24 cellular contexts compared by ENCODE assay signal in the genomic region with DNA sequence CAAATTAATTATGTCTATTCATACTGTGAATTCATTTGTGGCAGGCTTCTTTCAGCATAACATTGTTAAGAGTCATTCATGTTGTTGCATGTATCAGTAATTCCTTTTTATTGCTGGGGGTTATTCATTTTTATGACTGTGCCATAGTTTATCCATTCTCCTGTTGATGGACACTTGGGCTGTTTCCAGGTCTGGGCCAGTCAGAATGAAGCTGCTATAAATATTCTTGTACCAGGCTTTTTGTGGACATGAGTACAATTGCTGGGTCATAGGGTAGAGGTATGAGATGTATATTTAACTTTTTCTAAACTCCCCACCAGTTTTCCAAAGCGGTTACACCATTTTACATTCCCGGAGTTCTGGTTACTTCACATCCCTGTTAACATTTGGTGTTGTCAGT. TPM values are rescaled to one million over a fixed set of nuclear protein-coding genes. Genes with fewer than 3 reads are reported as not detected.
"Had no signal": no experiment of that assay in that cellular context is flagged by ENCODE, and none has a peak within 500 bp of the region (broad histone marks: within the 10 kb centered on the region; RNA-seq: fewer than 3 reads in every experiment).

No MANE protein-coding gene starts in this region.

- H3K9me3 Mint-ChIP-seq: activated naive CD4-positive, alpha-beta T cell treated with anti-CD3 and anti-CD28 coated beads, Interleukin-2, amount 50 U/mL, for 72 hours; central memory CD8-positive, alpha-beta T cell; natural killer cell; stimulated activated naive B cell treated with anti-CD40 and anti-IgM and Interleukin-4, amounts not matched to agents 10 μg/mL and 1 μg/mL and 100 μg/mL, for 72 hours had no signal

- DNase-seq: activated CD4-positive, alpha-beta T cell treated with anti-CD3 and anti-CD28 coated beads for 1 hour; activated CD4-positive, alpha-beta T cell treated with anti-CD3 and anti-CD28 coated beads, Interleukin-2, amount 50 U/mL, for 4 hours; activated gamma-delta T cell; activated T-cell treated with anti-CD3 and anti-CD28 coated beads, Interleukin-2, amount 50 U/mL, for 1 hour; amygdala; body of pancreas; cortex of kidney; effector CD8-positive, alpha-beta T cell; gastrocnemius medialis; islet precursor cell; natural killer cell; stimulated activated CD4-positive, alpha-beta T cell treated with anti-CD3 and anti-CD28 coated beads, Interleukin-15, amount 100 ng/mL, for 24 hours; stimulated activated CD4-positive, alpha-beta T cell treated with anti-CD3 and anti-CD28 coated beads, Interleukin-4, amount 100 ng/mL, for 1 hour; stimulated activated naive B cell treated with anti-CD40 and anti-IgM and Interleukin-4, amounts not matched to agents 10 μg/mL and 1 μg/mL and 100 μg/mL, for 72 hours; substantia nigra; T-helper 9 cell had no signal

- H3K4me3 ChIP-seq: body of pancreas, gastrocnemius medialis, tibial nerve, vagina had no signal

- H3K4me1 Mint-ChIP-seq: central memory CD8-positive, alpha-beta T cell; natural killer cell had no signal

- H3K9me3 ChIP-seq: body of pancreas, gastrocnemius medialis, neutrophil, tibial nerve, vagina had no signal

- H3K27me3 Mint-ChIP-seq: central memory CD8-positive, alpha-beta T cell; stimulated activated naive B cell treated with anti-CD40 and anti-IgM and Interleukin-4, amounts not matched to agents 10 μg/mL and 1 μg/mL and 100 μg/mL, for 72 hours had no signal

- H3K27ac Mint-ChIP-seq: natural killer cell; stimulated activated naive B cell treated with anti-CD40 and anti-IgM and Interleukin-4, amounts not matched to agents 10 μg/mL and 1 μg/mL and 100 μg/mL, for 72 hours had no signal

- H3K4me3 Mint-ChIP-seq: central memory CD8-positive, alpha-beta T cell; natural killer cell; stimulated activated naive B cell treated with anti-CD40 and anti-IgM and Interleukin-4, amounts not matched to agents 10 μg/mL and 1 μg/mL and 100 μg/mL, for 72 hours had no signal

- ATAC-seq: activated naive CD4-positive, alpha-beta T cell treated with anti-CD3 and anti-CD28 coated beads, Interleukin-2, amount 50 U/mL, for 72 hours; body of pancreas; gastrocnemius medialis; left lobe of liver; natural killer cell; stimulated activated naive B cell treated with anti-CD40 and anti-IgM and Interleukin-4, amounts not matched to agents 10 μg/mL and 1 μg/mL and 100 μg/mL, for 72 hours had no signal

- H3K4me1 ChIP-seq: body of pancreas, gastrocnemius medialis, tibial nerve, vagina had no signal

- H3K27ac ChIP-seq: body of pancreas, gastrocnemius medialis, neutrophil, tibial nerve, vagina had no signal

- H3K27me3 ChIP-seq: body of pancreas, gastrocnemius medialis, neutrophil, tibial nerve, vagina had no signal

RNA-seq across cellular contexts. Expression of a gene that starts 14.1 kb away (rescaled TPM):
- total RNA-seq: body of pancreas, gastrocnemius medialis, mononuclear cell, natural killer cell, skeletal muscle tissue, vagina had no signal
